In the genomic region with DNA sequence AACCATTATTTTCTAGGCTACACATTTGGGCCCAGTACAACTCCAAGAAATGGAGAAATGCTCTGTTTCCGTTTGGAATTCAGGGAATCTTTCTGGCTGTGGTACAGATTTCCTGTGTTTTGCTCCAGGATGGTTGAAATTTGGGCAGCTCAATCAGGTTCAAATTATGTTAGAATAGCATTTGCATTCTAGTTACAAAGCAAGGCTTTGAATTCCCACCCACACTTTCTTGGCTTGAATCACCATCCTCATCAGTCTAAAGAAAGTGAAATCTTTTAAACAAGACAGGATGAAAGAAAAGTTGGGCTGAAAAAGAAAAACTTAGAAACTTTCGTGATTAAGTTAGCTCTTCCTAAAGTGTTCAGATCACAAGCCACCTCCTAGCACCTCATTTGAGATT, we compare ENCODE assay signal across 26 cellular contexts.
A peak's percentile ranks its signal among the peaks of the same experiment; 100 is the strongest.
DNase-seq lines count a peak whose midpoint lies in the region; ATAC-seq and TF ChIP-seq lines count a peak whose summit lies in the region.
"Had no signal": no experiment of that assay in that cellular context is flagged by ENCODE, and none has a peak within 500 bp of the region (broad histone marks: within the 10 kb centered on the region; RNA-seq: fewer than 3 reads in every experiment).

No MANE protein-coding gene starts in this region.

- no peaks in the 10 kb centered on the region for H3F3A ChIP-seq in GM23338 (replicated peaks; ENCODE audit: low read depth)

- no peaks in the 10 kb centered on the region for H3K9me2 ChIP-seq in GM23338 (ENCODE audit: insufficient read depth)

- no peaks in the 10 kb centered on the region for H3K9me3 ChIP-seq in left ventricle myocardium inferior (replicated peaks)
- H3K9me3 ChIP-seq: A549, BE2C, BLaER1 had no signal

- H4K20me1 ChIP-seq in GM23338 (replicated peaks; ENCODE audit: insufficient read depth), result no peaks in the 10 kb centered on the region
- H4K20me1 ChIP-seq: BLaER1 had no signal

- DNase-seq in left ventricle myocardium inferior (no peak), left ventricle myocardium superior (no peak), globus pallidus (ENCODE audit: low spot score) (peak; percentile 5), medulla oblongata (ENCODE audit: extremely low spot score) (peak; percentile 2), superior temporal gyrus (ENCODE audit: extremely low spot score) (peak; percentile 14), GM23338 (ENCODE audit: low spot score) (no peak), AG08395 (ENCODE audit: low spot score) (no peak), NK-92 (lab: John Stamatoyannopoulos, UW; ENCODE audit: unreplicated experiment) (no peak)
- DNase-seq: BE2C; C1 segment of cervical spinal cord; CD4-positive, alpha-beta memory T cell; CD4-positive, CD25-positive, alpha-beta regulatory T cell; CD8-positive, alpha-beta memory T cell; COR-L47; DMS 273 treated with DMSO at 0.1 percent for 48 hours; DMS153; DMS53; DMS79; DND-41; EL; GDM1 had no signal

- H3K27ac ChIP-seq in left ventricle myocardium inferior (replicated peaks), result peak overlapping the region; percentile 9
- no peak overlapping the region for H3K27ac ChIP-seq in GM23338 (ENCODE audit: low read depth)
- H3K27ac ChIP-seq: 22Rv1, A549, BLaER1 had no signal

- ATAC-seq in left ventricle myocardium superior (no peak), GM23338 (no peak)
- ATAC-seq: A549, GM12878 had no signal

- H3K79me2 ChIP-seq in GM23338 (replicated peaks; ENCODE audit: insufficient read depth), result no peaks in the 10 kb centered on the region

- H3K27me3 Mint-ChIP-seq in GM23338 (ENCODE audit: insufficient read depth, low read depth, poor library complexity), result no peaks in the 10 kb centered on the region
- H3K27me3 Mint-ChIP-seq: CD4-positive, alpha-beta memory T cell; CD4-positive, CD25-positive, alpha-beta regulatory T cell; CD8-positive, alpha-beta memory T cell had no signal

- H3K4me3 ChIP-seq in left ventricle myocardium inferior, result no peak overlapping the region
- H3K4me3 ChIP-seq in GM23338, result no peak overlapping the region
- H3K4me3 ChIP-seq: A549, BLaER1, GM12878 had no signal

- no peak overlapping the region for H3K4me2 ChIP-seq in GM23338
- H3K4me2 ChIP-seq: A549, BLaER1 had no signal

- H3K27me3 ChIP-seq in left ventricle myocardium inferior (ENCODE audit: low read depth) (no peaks in the 10 kb centered on the region), GM23338 (ENCODE audit: insufficient read depth) (no peaks in the 10 kb centered on the region)
- H3K27me3 ChIP-seq: BE2C, BLaER1 had no signal

- H3K36me3 Mint-ChIP-seq in GM23338 (ENCODE audit: low read depth), result no peaks in the 10 kb centered on the region
- H3K36me3 Mint-ChIP-seq: CD14-positive monocyte; CD4-positive, alpha-beta memory T cell; CD4-positive, CD25-positive, alpha-beta regulatory T cell; CD8-positive, alpha-beta memory T cell had no signal

- H3K4me3 Mint-ChIP-seq in GM23338, result no peak overlapping the region
- H3K4me3 Mint-ChIP-seq: CD14-positive monocyte; CD4-positive, alpha-beta memory T cell; CD4-positive, CD25-positive, alpha-beta regulatory T cell; CD8-positive, alpha-beta memory T cell had no signal

- H2AFZ ChIP-seq in GM23338, result no peak overlapping the region

- H3K27ac Mint-ChIP-seq in GM23338, result no peak overlapping the region
- H3K27ac Mint-ChIP-seq: CD14-positive monocyte; CD4-positive, alpha-beta memory T cell; CD4-positive, CD25-positive, alpha-beta regulatory T cell; CD8-positive, alpha-beta memory T cell had no signal

- H3K4me1 ChIP-seq in left ventricle myocardium inferior, result peaks cover 4% of the 10 kb centered on the region
- no peaks in the 10 kb centered on the region for H3K4me1 ChIP-seq in GM23338 (ENCODE audit: insufficient read depth)
- H3K4me1 ChIP-seq: A549, BE2C had no signal

- no peak for TF ChIP-seq CTCF in left ventricle myocardium inferior (IDR thresholded peaks at IDR 0.05; ENCODE audit: borderline replicate concordance)
- TF ChIP-seq CTCF in GM23338 (conservative IDR thresholded peaks at IDR 0.05; ENCODE audit: low read depth in 2 of 2), result no peak

- H3K9me3 Mint-ChIP-seq in GM23338, result no peaks in the 10 kb centered on the region
- H3K9me3 Mint-ChIP-seq: CD14-positive monocyte had no signal

- intact Hi-C loops in left ventricle myocardium inferior (cut with micrococcal nuclease) (no loop called here), left ventricle myocardium superior (cut with micrococcal nuclease) (loop anchor here (10.0 kb wide), 1 partner anchor 368 kb away; a partner anchor contains a TSS)

- H3K36me3 ChIP-seq in left ventricle myocardium inferior, result no peaks in the 10 kb centered on the region
- H3K36me3 ChIP-seq in GM23338 (ENCODE audit: insufficient read depth), result no peaks in the 10 kb centered on the region
- H3K36me3 ChIP-seq: BE2C, BLaER1 had no signal

- no peaks in the 10 kb centered on the region for H3K4me1 Mint-ChIP-seq in GM23338
- H3K4me1 Mint-ChIP-seq: CD14-positive monocyte; CD4-positive, alpha-beta memory T cell; CD4-positive, CD25-positive, alpha-beta regulatory T cell; CD8-positive, alpha-beta memory T cell had no signal

TF ChIP-seq in GM23338, 12 proteins besides CTCF, POLR2A, EP300 and RAD21 (continues in another document):
- TF ChIP-seq, protein P1, sequence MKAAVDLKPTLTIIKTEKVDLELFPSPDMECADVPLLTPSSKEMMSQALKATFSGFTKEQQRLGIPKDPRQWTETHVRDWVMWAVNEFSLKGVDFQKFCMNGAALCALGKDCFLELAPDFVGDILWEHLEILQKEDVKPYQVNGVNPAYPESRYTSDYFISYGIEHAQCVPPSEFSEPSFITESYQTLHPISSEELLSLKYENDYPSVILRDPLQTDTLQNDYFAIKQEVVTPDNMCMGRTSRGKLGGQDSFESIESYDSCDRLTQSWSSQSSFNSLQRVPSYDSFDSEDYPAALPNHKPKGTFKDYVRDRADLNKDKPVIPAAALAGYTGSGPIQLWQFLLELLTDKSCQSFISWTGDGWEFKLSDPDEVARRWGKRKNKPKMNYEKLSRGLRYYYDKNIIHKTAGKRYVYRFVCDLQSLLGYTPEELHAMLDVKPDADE (IDR thresholded peaks at IDR 0.05), result no peak
- no peak for TF ChIP-seq CREB1 (CRISPR knock-in tag; IDR thresholded peaks at IDR 0.05; ENCODE audit: low read depth)
- TF ChIP-seq EZH2phosphoT487 (IDR thresholded peaks at IDR 0.05; ENCODE audit: unreplicated experiment), result no peak
- TF ChIP-seq, protein P2, sequence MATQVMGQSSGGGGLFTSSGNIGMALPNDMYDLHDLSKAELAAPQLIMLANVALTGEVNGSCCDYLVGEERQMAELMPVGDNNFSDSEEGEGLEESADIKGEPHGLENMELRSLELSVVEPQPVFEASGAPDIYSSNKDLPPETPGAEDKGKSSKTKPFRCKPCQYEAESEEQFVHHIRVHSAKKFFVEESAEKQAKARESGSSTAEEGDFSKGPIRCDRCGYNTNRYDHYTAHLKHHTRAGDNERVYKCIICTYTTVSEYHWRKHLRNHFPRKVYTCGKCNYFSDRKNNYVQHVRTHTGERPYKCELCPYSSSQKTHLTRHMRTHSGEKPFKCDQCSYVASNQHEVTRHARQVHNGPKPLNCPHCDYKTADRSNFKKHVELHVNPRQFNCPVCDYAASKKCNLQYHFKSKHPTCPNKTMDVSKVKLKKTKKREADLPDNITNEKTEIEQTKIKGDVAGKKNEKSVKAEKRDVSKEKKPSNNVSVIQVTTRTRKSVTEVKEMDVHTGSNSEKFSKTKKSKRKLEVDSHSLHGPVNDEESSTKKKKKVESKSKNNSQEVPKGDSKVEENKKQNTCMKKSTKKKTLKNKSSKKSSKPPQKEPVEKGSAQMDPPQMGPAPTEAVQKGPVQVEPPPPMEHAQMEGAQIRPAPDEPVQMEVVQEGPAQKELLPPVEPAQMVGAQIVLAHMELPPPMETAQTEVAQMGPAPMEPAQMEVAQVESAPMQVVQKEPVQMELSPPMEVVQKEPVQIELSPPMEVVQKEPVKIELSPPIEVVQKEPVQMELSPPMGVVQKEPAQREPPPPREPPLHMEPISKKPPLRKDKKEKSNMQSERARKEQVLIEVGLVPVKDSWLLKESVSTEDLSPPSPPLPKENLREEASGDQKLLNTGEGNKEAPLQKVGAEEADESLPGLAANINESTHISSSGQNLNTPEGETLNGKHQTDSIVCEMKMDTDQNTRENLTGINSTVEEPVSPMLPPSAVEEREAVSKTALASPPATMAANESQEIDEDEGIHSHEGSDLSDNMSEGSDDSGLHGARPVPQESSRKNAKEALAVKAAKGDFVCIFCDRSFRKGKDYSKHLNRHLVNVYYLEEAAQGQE (IDR thresholded peaks at IDR 0.05; ENCODE audit: unreplicated experiment), result no peak
- TF ChIP-seq EZH2 (IDR thresholded peaks at IDR 0.05; ENCODE audit: low read depth, unreplicated experiment), result no peak
- no peak for TF ChIP-seq POLR2AphosphoS5 (IDR thresholded peaks at IDR 0.05; ENCODE audit: low read depth)
- no peak for TF ChIP-seq ZNF114 (CRISPR knock-in tag; IDR thresholded peaks at IDR 0.05)
- no peak for TF ChIP-seq ZNF331 (CRISPR knock-in tag; IDR thresholded peaks at IDR 0.05; ENCODE audit: low read depth)

Comparison
In these comparisons a context has a peak if more than half of its experiments do, and no peak if none do; other contexts are left out.
1. DNase-seq: peak in globus pallidus (single experiment), medulla oblongata (single experiment) and superior temporal gyrus (single experiment); none in left ventricle myocardium inferior (single experiment), left ventricle myocardium superior (single experiment), GM23338 (single experiment), AG08395 (single experiment) and NK-92 (single experiment).